Comparison of ENCODE assay signal across 23 cellular contexts in the genomic region with DNA sequence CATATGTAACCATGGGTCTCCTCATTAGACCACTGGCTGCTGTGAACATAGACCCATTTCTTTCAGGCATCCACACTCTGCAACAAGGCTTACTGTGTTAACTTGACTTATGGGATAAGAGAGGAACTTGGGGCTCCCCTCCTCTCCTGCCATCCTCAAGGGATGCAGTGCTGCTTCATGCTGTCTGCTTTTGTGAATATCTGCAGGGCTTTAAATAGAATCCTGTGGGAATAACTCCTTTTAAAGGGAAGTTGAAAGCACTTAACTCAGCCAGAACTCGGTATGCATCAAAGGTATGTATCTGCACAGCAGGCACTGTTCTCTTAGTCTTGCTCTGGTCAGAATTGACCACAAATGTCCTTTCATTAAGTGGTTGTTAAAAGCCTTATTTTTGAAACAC.
"Had no signal": no experiment of that assay in that cellular context is flagged by ENCODE, and none has a peak within 500 bp of the region (broad histone marks: within the 10 kb centered on the region; RNA-seq: fewer than 3 reads in every experiment).

No MANE protein-coding gene starts in this region.

- H3K27me3 Mint-ChIP-seq: IgD-negative memory B cell had no signal

- H3K36me3 Mint-ChIP-seq: IgD-negative memory B cell had no signal

- H3K4me2 ChIP-seq: KMS-11 had no signal

- ATAC-seq: K562, Panc1, PC-3, Right ventricle myocardium inferior, SK-N-SH treated with all-trans-retinoic acid at 6 μM for 48 hours had no signal

- H3K36me3 ChIP-seq: SJCRH30 had no signal

- H3K4me3 ChIP-seq: K562, SJCRH30 had no signal

- H3K4me3 Mint-ChIP-seq: IgD-negative memory B cell had no signal

- H3K9ac ChIP-seq: KMS-11 had no signal

- H3K27ac Mint-ChIP-seq: IgD-negative memory B cell had no signal

- H3K27ac ChIP-seq: HL-60, KMS-11, SJCRH30 had no signal

- H3K4me1 ChIP-seq: SJCRH30 had no signal

- H3K4me1 Mint-ChIP-seq: IgD-negative memory B cell had no signal

- H3K27me3 ChIP-seq: SJCRH30 had no signal

- DNase-seq: Kasumi-1, MM.1S, NCI-H1092 treated with DMSO at 0.1 percent for 48 hours, NCI-H1436, NCI-H187, NCI-H2029, NCI-H2171, NCI-H226, NCI-H446, NCI-H510A, NCI-H524 treated with DMSO at 0.1 percent for 48 hours, NCI-H69, NCI-H774, PC-3, SHP77 treated with DMSO at 0.1 percent for 48 hours, SJCRH30 had no signal

- H3K9me3 ChIP-seq: SJCRH30 had no signal
